ENCODE assay signal across 23 cellular contexts in genomic region chr20:14434379-14435136, GRCh38.
A peak's percentile ranks its signal among the peaks of the same experiment; 100 is the strongest.
DNase-seq lines count a peak whose midpoint lies in the region; ATAC-seq and TF ChIP-seq lines count a peak whose summit lies in the region.
"Had no signal": no experiment of that assay in that cellular context is flagged by ENCODE, and none has a peak within 500 bp of the region (broad histone marks: within the 10 kb centered on the region; RNA-seq: fewer than 3 reads in every experiment).

No MANE protein-coding gene starts in this region.

- no peak overlapping the region for H3K18ac ChIP-seq in mesendoderm (ENCODE audit: low read length)

- TF ChIP-seq POLR2A in right lobe of liver (IDR thresholded peaks at IDR 0.05), result no peak

- CTCF ChIA-PET in HEK293 (lab: Yijun Ruan, JAX) (interaction anchor here (0.6 to 0.7 kb wide), 2 partner anchors 16 to 69 kb away, joined by 3 to 4 read pairs; no protein-coding TSS in a partner anchor), RWPE1 (lab: Yijun Ruan, JAX) (no interaction called here)

- H3K4me1 ChIP-seq in HEK293 (ENCODE audit: control insufficient read depth, insufficient read depth, low read length) (no peaks in the 10 kb centered on the region), mesendoderm (ENCODE audit: control insufficient read depth, low read depth, low read length) (no peaks in the 10 kb centered on the region), right lobe of liver (no peaks in the 10 kb centered on the region)
- H3K4me1 ChIP-seq: colonic mucosa had no signal

- intact Hi-C loops in right lobe of liver (cut with DNase I), result no loop called here

- H3K4ac ChIP-seq in mesendoderm (ENCODE audit: low read depth, low read length), result no peak overlapping the region

- H3K27me3 ChIP-seq in mesendoderm (ENCODE audit: insufficient read depth, low read length, poor library complexity) (no peaks in the 10 kb centered on the region), right lobe of liver (no peaks in the 10 kb centered on the region)
- H3K27me3 ChIP-seq: colonic mucosa, neutrophil had no signal

- WGBS in mesendoderm (ENCODE audit: extremely low coverage, insufficient coverage, low lambda C conversion rate), result no CpG with 5 or more reads among the region's 1 CpG
- 64% methylated on average over 1 of the region's 1 CpG for WGBS in right lobe of liver (ENCODE audit: insufficient coverage, low coverage, low lambda C conversion rate, missing lambda C conversion rate)

- H3K9me3 ChIP-seq in HEK293 (ENCODE audit: control insufficient read depth, insufficient read depth, low read depth, low read length) (no peaks in the 10 kb centered on the region), right lobe of liver (no peaks in the 10 kb centered on the region)
- H3K9me3 ChIP-seq: colonic mucosa, neutrophil had no signal

- H2BK120ac ChIP-seq in mesendoderm (ENCODE audit: low read depth, low read length), result no peak overlapping the region

- ATAC-seq in right lobe of liver (no peak), HG03175 (IDR thresholded peaks at IDR 0.05; ENCODE audit: unreplicated experiment) (no peak), GM18907 (IDR thresholded peaks at IDR 0.05; ENCODE audit: unreplicated experiment) (no peak)
- ATAC-seq: activated naive CD8-positive, alpha-beta T cell treated with anti-CD3 and anti-CD28 coated beads, Interleukin-2, amount 50 U/mL, for 24 hours; effector memory CD8-positive, alpha-beta T cell; left lobe of liver; Right ventricle myocardium inferior had no signal

- no peak overlapping the region for H3K56ac ChIP-seq in mesendoderm (ENCODE audit: low read length)

- no peak overlapping the region for H2BK5ac ChIP-seq in mesendoderm (ENCODE audit: low read length)

- H3K27ac ChIP-seq in HEK293 (ENCODE audit: extremely low read depth, low read depth, low read length) (no peak overlapping the region), RWPE1 (no peak overlapping the region), epithelial cell of prostate (peak overlapping the region; percentile 61), mesendoderm (ENCODE audit: low read depth, low read length) (no peak overlapping the region), right lobe of liver (no peak overlapping the region)
- H3K27ac ChIP-seq: colonic mucosa, neutrophil had no signal

- H3K36me3 ChIP-seq in HEK293 (ENCODE audit: control insufficient read depth in 2 of 2, insufficient read depth in 1 of 2, low read length in 2 of 2), result no peaks in the 10 kb centered on the region
- H3K36me3 ChIP-seq in mesendoderm (ENCODE audit: control insufficient read depth, insufficient read depth, low read length), result no peaks in the 10 kb centered on the region
- peaks cover 0 to 2% (median 0%) of the 10 kb centered on the region in 4 donors for H3K36me3 ChIP-seq in right lobe of liver
- H3K36me3 ChIP-seq: colonic mucosa, neutrophil had no signal

- H4K8ac ChIP-seq in mesendoderm (ENCODE audit: low read depth, low read length), result no peak overlapping the region

- TF ChIP-seq CTCF in HEK293 (tag by site-specific recombination; IDR thresholded peaks at IDR 0.05) (no peak), RWPE1 (conservative IDR thresholded peaks at IDR 0.05; ENCODE audit: low read depth) (no peak), right lobe of liver (IDR thresholded peaks at IDR 0.05) (no peak)

- no peaks in the 10 kb centered on the region for H3K79me2 ChIP-seq in mesendoderm (ENCODE audit: control insufficient read depth, insufficient read depth, low read length)

- no peaks in the 10 kb centered on the region for H3K79me1 ChIP-seq in mesendoderm (ENCODE audit: low read length)

- H2BK15ac ChIP-seq in mesendoderm (replicated peaks; ENCODE audit: low read depth), result no peak overlapping the region

- H3K9ac ChIP-seq in mesendoderm (ENCODE audit: low read length), result no peak overlapping the region

- no peak overlapping the region for H2AK5ac ChIP-seq in mesendoderm (ENCODE audit: low read length)

- DNase-seq in RWPE1 (ENCODE audit: low spot score) (peak; percentile 83), epithelial cell of prostate (ENCODE audit: low read depth, low spot score) (peak; percentile 93), mesendoderm (peak; percentile 12), right lobe of liver (no peak), GOT3 (lab: John Stamatoyannopoulos, UW) (no peak)
- DNase-seq: activated CD4-positive, alpha-beta memory T cell treated with anti-CD3 and anti-CD28 coated beads, Interleukin-2, amount 10 ng/mL, durations not matched to agents 7 days and 5 days; activated gamma-delta T cell treated with Interleukin-2 at 50 U/mL for 16 hours; activated naive CD8-positive, alpha-beta T cell treated with anti-CD3 and anti-CD28 coated beads, Interleukin-2, amount 50 U/mL, for 24 hours; activated T-cell treated with anti-CD3 and anti-CD28 coated beads for 4 hours; CD4-positive, alpha-beta T cell; colonic mucosa; effector memory CD8-positive, alpha-beta T cell; Kasumi-1; NCI-H1048; NCI-H187 treated with DMSO at 0.1 percent for 48 hours; NCI-H774; T-helper 9 cell had no signal

- no peak overlapping the region for H3K23ac ChIP-seq in mesendoderm (ENCODE audit: low read length)

- H3K4me3 ChIP-seq in HEK293 (ENCODE audit: low read depth, low read length) (no peak overlapping the region), mesendoderm (ENCODE audit: low read length) (no peak overlapping the region), right lobe of liver (no peak overlapping the region)
- H3K4me3 ChIP-seq: colonic mucosa had no signal

- no peak overlapping the region for H3K4me2 ChIP-seq in mesendoderm (ENCODE audit: low read length)

- H4K5ac ChIP-seq in mesendoderm (ENCODE audit: low read length), result no peak overlapping the region

- POLR2A ChIA-PET in HEK293 (lab: Yijun Ruan, JAX), result no interaction called here
- POLR2A ChIA-PET in RWPE1 (lab: Yijun Ruan, JAX; ENCODE audit: low non-redundant PET), result no interaction called here

TF ChIP-seq in HEK293, 187 proteins besides CTCF, POLR2A, EP300 and RAD21:
- no peak for TF ChIP-seq ZNF146 (tag by site-specific recombination; IDR thresholded peaks at IDR 0.05)
- no peak for TF ChIP-seq ZNF350 (tag by site-specific recombination; IDR thresholded peaks at IDR 0.05)
- no peak for TF ChIP-seq ZNF133 (tag by site-specific recombination; IDR thresholded peaks at IDR 0.05)
- no peak for TF ChIP-seq ZBTB17 (tag by site-specific recombination; IDR thresholded peaks at IDR 0.05)
- no peak for TF ChIP-seq ZNF404 (tag by site-specific recombination; IDR thresholded peaks at IDR 0.05)
- TF ChIP-seq ZNF223 (tag by site-specific recombination; IDR thresholded peaks at IDR 0.05), result no peak
- TF ChIP-seq ZSCAN16 (tag by site-specific recombination; IDR thresholded peaks at IDR 0.05), result no peak
- 0 out of 2 replicates have a peak, but pooled peaks have one; percentile 13 for TF ChIP-seq PRDM1 (tag by site-specific recombination; IDR thresholded peaks at IDR 0.05)
- no peak for TF ChIP-seq KLF9 (tag by site-specific recombination; IDR thresholded peaks at IDR 0.05; ENCODE audit: low read depth)
- peak; percentile 14; the same call in 1 of the 2 replicates for TF ChIP-seq ZNF398 (tag by site-specific recombination; IDR thresholded peaks at IDR 0.05)
- TF ChIP-seq, protein P1, sequence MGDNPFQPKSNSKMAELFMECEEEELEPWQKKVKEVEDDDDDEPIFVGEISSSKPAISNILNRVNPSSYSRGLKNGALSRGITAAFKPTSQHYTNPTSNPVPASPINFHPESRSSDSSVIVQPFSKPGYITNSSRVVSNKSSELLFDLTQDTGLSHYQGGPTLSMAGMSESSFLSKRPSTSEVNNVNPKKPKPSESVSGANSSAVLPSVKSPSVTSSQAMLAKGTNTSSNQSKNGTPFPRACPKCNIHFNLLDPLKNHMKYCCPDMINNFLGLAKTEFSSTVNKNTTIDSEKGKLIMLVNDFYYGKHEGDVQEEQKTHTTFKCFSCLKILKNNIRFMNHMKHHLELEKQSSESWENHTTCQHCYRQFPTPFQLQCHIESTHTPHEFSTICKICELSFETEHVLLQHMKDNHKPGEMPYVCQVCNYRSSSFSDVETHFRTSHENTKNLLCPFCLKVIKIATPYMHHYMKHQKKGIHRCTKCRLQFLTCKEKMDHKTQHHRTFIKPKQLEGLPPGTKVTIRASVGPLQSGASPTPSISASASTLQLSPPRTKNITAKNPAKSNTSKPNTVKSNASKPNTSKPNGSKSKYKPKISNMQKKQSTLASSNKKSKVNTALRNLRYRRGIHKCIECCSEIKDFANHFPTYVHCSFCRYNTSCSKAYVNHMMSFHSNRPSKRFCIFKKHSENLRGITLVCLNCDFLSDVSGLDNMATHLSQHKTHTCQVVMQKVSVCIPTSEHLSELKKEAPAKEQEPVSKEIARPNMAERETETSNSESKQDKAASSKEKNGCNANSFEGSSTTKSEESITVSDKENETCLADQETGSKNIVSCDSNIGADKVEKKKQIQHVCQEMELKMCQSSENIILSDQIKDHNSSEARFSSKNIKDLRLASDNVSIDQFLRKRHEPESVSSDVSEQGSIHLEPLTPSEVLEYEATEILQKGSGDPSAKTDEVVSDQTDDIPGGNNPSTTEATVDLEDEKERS (tag by site-specific recombination; IDR thresholded peaks at IDR 0.05), result no peak
- no peak for TF ChIP-seq ZNF776 (tag by site-specific recombination; IDR thresholded peaks at IDR 0.05; ENCODE audit: borderline replicate concordance)
- TF ChIP-seq ZNF24 (tag by site-specific recombination; IDR thresholded peaks at IDR 0.05), result 0 out of 2 replicates have a peak, but pooled peaks have one; percentile 36

Comparison
In these comparisons a context has a peak if more than half of its experiments do, and no peak if none do; other contexts are left out.
1. DNase-seq: peak in RWPE1 (single experiment), epithelial cell of prostate (single experiment) and mesendoderm (single experiment); none in right lobe of liver (0 of 3) and GOT3 (single experiment).